ENCODE assay signal across 1 cellular context in genomic region chr11:114036958-114037357, GRCh38.
TF ChIP-seq lines count a peak whose summit lies in the region.

No MANE protein-coding gene starts in this region.

TF ChIP-seq in GM23338, 12 proteins besides CTCF, POLR2A, EP300 and RAD21 (continued from another document):
- TF ChIP-seq ZNF462 (CRISPR knock-in tag; IDR thresholded peaks at IDR 0.05) (no peak), POLR2AphosphoS5 (IDR thresholded peaks at IDR 0.05; ENCODE audit: low read depth) (no peak), REST (IDR thresholded peaks at IDR 0.05; ENCODE audit: unreplicated experiment) (no peak), JUNB (IDR thresholded peaks at IDR 0.05; ENCODE audit: unreplicated experiment) (no peak), STAT1 (IDR thresholded peaks at IDR 0.05; ENCODE audit: unreplicated experiment) (no peak), EZH2 (IDR thresholded peaks at IDR 0.05; ENCODE audit: low read depth, unreplicated experiment) (no peak), ZNF331 (CRISPR knock-in tag; IDR thresholded peaks at IDR 0.05; ENCODE audit: low read depth) (no peak), ZNF114 (CRISPR knock-in tag; IDR thresholded peaks at IDR 0.05) (no peak)
